In the genomic region with DNA sequence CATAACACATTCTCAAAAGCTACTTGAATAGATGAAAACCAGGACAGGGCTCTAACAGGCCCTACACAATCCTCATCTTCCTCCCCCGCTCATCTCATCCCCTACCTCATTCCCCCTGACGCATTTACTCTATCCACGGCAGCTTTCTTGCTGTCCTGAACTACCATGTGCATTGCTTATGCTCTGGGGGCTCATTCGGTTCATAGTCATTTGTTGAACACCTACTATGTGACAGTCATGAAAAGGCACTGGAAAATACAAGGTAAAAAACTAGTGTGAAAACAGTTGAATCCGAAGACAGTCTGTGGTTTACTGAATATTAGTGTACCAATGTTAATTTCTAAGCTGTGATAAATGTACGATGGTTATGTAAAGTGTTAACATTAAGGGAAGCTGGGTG, we compare ENCODE assay signal across 8 cellular contexts. TPM values are rescaled to one million over a fixed set of nuclear protein-coding genes. Genes with fewer than 3 reads are reported as not detected.
DNase-seq lines count a peak whose midpoint lies in the region; ATAC-seq and TF ChIP-seq lines count a peak whose summit lies in the region.

No MANE protein-coding gene starts in this region.

- peaks cover 0 to 7% (median 0%) of the 10 kb centered on the region in 4 donors for H3K9me3 ChIP-seq in stomach

- POLR2A ChIA-PET in activated CD4-positive, alpha-beta T cell treated with anti-CD3 and anti-CD28 coated beads for 36 hours (lab: Charles Lee): no interaction called here

- intact Hi-C loops in activated CD4-positive, alpha-beta T cell treated with anti-CD3 and anti-CD28 coated beads for 36 hours (cut with DNase I, micrococcal nuclease): loop anchor here (1.0 to 2.0 kb wide), 6 partner anchors 142 to 764 kb away; partner anchors contain the start of genes ADI1 (in 2 of the 2), RNASEH1 (in 2 of the 2) and RPS7 (in 2 of the 2)
- intact Hi-C loops in activated T-helper 2 cell treated with anti-CD3 and anti-CD28 coated beads, Interferon-gamma antibody, Interleukin-2, Interleukin-4, amounts not matched to agents 10 μg/mL and 5 μg/mL and 100 μg/mL, durations not matched to agents 14 hours and 24 hours and 36 hours (cut with micrococcal nuclease): loop anchor here (1.0 kb wide), 4 partner anchors 142 to 198 kb away; partner anchors contain the start of genes ADI1, RNASEH1 and RPS7
- intact Hi-C loops in stomach (cut with DNase I; ENCODE audit: low total_unique reads): no loop called here

- no peak for ATAC-seq in activated CD4-positive, alpha-beta T cell treated with anti-CD3 and anti-CD28 coated beads for 36 hours
- no peak for ATAC-seq in HG03108 (IDR thresholded peaks at IDR 0.05; ENCODE audit: unreplicated experiment)

- no peak for DNase-seq in activated CD4-positive, alpha-beta T cell treated with anti-CD3 and anti-CD28 coated beads for 36 hours
- DNase-seq in activated CD4-positive, alpha-beta T cell treated with anti-CD3 and anti-CD28 coated beads, Interleukin-2, amount 50 U/mL, for 1 hour: no peak
- no peak for DNase-seq in activated T-helper 2 cell treated with anti-CD3 and anti-CD28 coated beads, Interferon-gamma antibody, Interleukin-2, Interleukin-4, amounts not matched to agents 10 μg/mL and 5 μg/mL and 100 μg/mL, durations not matched to agents 14 hours and 24 hours and 36 hours (ENCODE audit: low spot score)
- no peak for DNase-seq in immature natural killer cell
- DNase-seq in stomach: no peak
- no peak for DNase-seq in cerebellar cortex (ENCODE audit: low spot score)
- no peak for DNase-seq in SIG-M5 treated with dmso at 0.1 percent for 504 hours (lab: John Stamatoyannopoulos, UW; ENCODE audit: unreplicated experiment)

- peak overlapping the region; percentile 96 for H3K27ac Mint-ChIP-seq in activated CD4-positive, alpha-beta T cell treated with anti-CD3 and anti-CD28 coated beads for 36 hours
- H3K27ac Mint-ChIP-seq in activated T-helper 2 cell treated with anti-CD3 and anti-CD28 coated beads, Interferon-gamma antibody, Interleukin-2, Interleukin-4, amounts not matched to agents 10 μg/mL and 5 μg/mL and 100 μg/mL, durations not matched to agents 14 hours and 24 hours and 36 hours: peak overlapping the region; percentile 97
- peak overlapping the region; percentile 92 to 98 (median 97) for H3K27ac Mint-ChIP-seq in immature natural killer cell

- H3K4me1 Mint-ChIP-seq in activated CD4-positive, alpha-beta T cell treated with anti-CD3 and anti-CD28 coated beads for 36 hours: peaks cover 45% of the 10 kb centered on the region
- peaks cover 26% of the 10 kb centered on the region for H3K4me1 Mint-ChIP-seq in activated T-helper 2 cell treated with anti-CD3 and anti-CD28 coated beads, Interferon-gamma antibody, Interleukin-2, Interleukin-4, amounts not matched to agents 10 μg/mL and 5 μg/mL and 100 μg/mL, durations not matched to agents 14 hours and 24 hours and 36 hours (ENCODE audit: low read depth)
- H3K4me1 Mint-ChIP-seq in immature natural killer cell: peaks cover 53% of the 10 kb centered on the region in 2 donors

- no peaks in the 10 kb centered on the region for H3K36me3 ChIP-seq in stomach

- H3K4me3 ChIP-seq in stomach: peak overlapping the region; percentile 77 to 94 (median 83)

- no peaks in the 10 kb centered on the region for H3K27me3 ChIP-seq in stomach

- TF ChIP-seq POLR2A in stomach (IDR thresholded peaks at IDR 0.05): no peak

- no peaks in the 10 kb centered on the region for H3K9me3 Mint-ChIP-seq in activated CD4-positive, alpha-beta T cell treated with anti-CD3 and anti-CD28 coated beads for 36 hours (ENCODE audit: low read depth)
- H3K9me3 Mint-ChIP-seq in activated T-helper 2 cell treated with anti-CD3 and anti-CD28 coated beads, Interferon-gamma antibody, Interleukin-2, Interleukin-4, amounts not matched to agents 10 μg/mL and 5 μg/mL and 100 μg/mL, durations not matched to agents 14 hours and 24 hours and 36 hours: no peaks in the 10 kb centered on the region
- peaks cover 0 to 5% (median 0%) of the 10 kb centered on the region in 6 donors for H3K9me3 Mint-ChIP-seq in immature natural killer cell

- H3K27ac ChIP-seq in stomach: peak overlapping the region in 1 of 5 donors; percentile 92

- no peak for TF ChIP-seq EP300 in stomach (IDR thresholded peaks at IDR 0.05)

- peaks cover 16% of the 10 kb centered on the region for H3K36me3 Mint-ChIP-seq in activated CD4-positive, alpha-beta T cell treated with anti-CD3 and anti-CD28 coated beads for 36 hours (ENCODE audit: low read depth)
- peaks cover 29% of the 10 kb centered on the region for H3K36me3 Mint-ChIP-seq in activated T-helper 2 cell treated with anti-CD3 and anti-CD28 coated beads, Interferon-gamma antibody, Interleukin-2, Interleukin-4, amounts not matched to agents 10 μg/mL and 5 μg/mL and 100 μg/mL, durations not matched to agents 14 hours and 24 hours and 36 hours (ENCODE audit: low read depth)
- H3K36me3 Mint-ChIP-seq in immature natural killer cell: peaks cover 2 to 4% (median 3%) of the 10 kb centered on the region in 3 donors

- TF ChIP-seq CTCF in stomach (IDR thresholded peaks at IDR 0.05): no peak

- WGBS in stomach, 5 donors: 65 to 69% (median 66%) methylated on average over 6 of the region's 6 CpGs

- H3K4me1 ChIP-seq in stomach: peaks cover 21 to 45% (median 42%) of the 10 kb centered on the region in 4 donors

- no peaks in the 10 kb centered on the region for H3K27me3 Mint-ChIP-seq in activated CD4-positive, alpha-beta T cell treated with anti-CD3 and anti-CD28 coated beads for 36 hours
- H3K27me3 Mint-ChIP-seq in activated T-helper 2 cell treated with anti-CD3 and anti-CD28 coated beads, Interferon-gamma antibody, Interleukin-2, Interleukin-4, amounts not matched to agents 10 μg/mL and 5 μg/mL and 100 μg/mL, durations not matched to agents 14 hours and 24 hours and 36 hours (ENCODE audit: low read depth): no peaks in the 10 kb centered on the region
- peaks cover 7 to 28% (median 24%) of the 10 kb centered on the region in 3 donors for H3K27me3 Mint-ChIP-seq in immature natural killer cell (ENCODE audit: low read depth in 3 of 3)

- H3K4me3 Mint-ChIP-seq in activated CD4-positive, alpha-beta T cell treated with anti-CD3 and anti-CD28 coated beads for 36 hours: peak overlapping the region; percentile 98
- peak overlapping the region; percentile 97 for H3K4me3 Mint-ChIP-seq in activated T-helper 2 cell treated with anti-CD3 and anti-CD28 coated beads, Interferon-gamma antibody, Interleukin-2, Interleukin-4, amounts not matched to agents 10 μg/mL and 5 μg/mL and 100 μg/mL, durations not matched to agents 14 hours and 24 hours and 36 hours (ENCODE audit: low read depth)
- H3K4me3 Mint-ChIP-seq in immature natural killer cell: peak overlapping the region; percentile 92 to 99 (median 98)

- CTCF ChIA-PET in activated CD4-positive, alpha-beta T cell treated with anti-CD3 and anti-CD28 coated beads for 36 hours (lab: Charles Lee): no interaction called here

RNA-seq across cellular contexts. Expression of gene EIPR1, which starts 0.8 kb away (rescaled TPM):
- total RNA-seq in activated CD4-positive, alpha-beta T cell treated with anti-CD3 and anti-CD28 coated beads for 36 hours: 10 to 100 TPM; 38.6 to 58.2 TPM
- 46.4 and 54.3 TPM in 2 replicates for total RNA-seq in activated T-helper 2 cell treated with anti-CD3 and anti-CD28 coated beads, Interferon-gamma antibody, Interleukin-2, Interleukin-4, amounts not matched to agents 10 μg/mL and 5 μg/mL and 100 μg/mL, durations not matched to agents 14 hours and 24 hours and 36 hours
- polyA plus RNA-seq in immature natural killer cell: 10 to 100 TPM; 37.1 to 47.7 (median 41.1) TPM
- total RNA-seq in stomach: 10 to 100 TPM in 4 of 5 donors, 1 to 10 TPM in 1; 1.2 to 39.4 (median 17.1) TPM
- 10 to 100 TPM in 2 of 3 donors, 1 to 10 TPM in 1; 10.0 to 15.1 (median 10.4) TPM for polyA plus RNA-seq in stomach

RNA-seq across cellular contexts. Expression of gene TRAPPC12, which starts 2.7 kb away (rescaled TPM):
- total RNA-seq in activated CD4-positive, alpha-beta T cell treated with anti-CD3 and anti-CD28 coated beads for 36 hours: 10 to 100 TPM; 60.0 to 73.1 TPM
- total RNA-seq in activated T-helper 2 cell treated with anti-CD3 and anti-CD28 coated beads, Interferon-gamma antibody, Interleukin-2, Interleukin-4, amounts not matched to agents 10 μg/mL and 5 μg/mL and 100 μg/mL, durations not matched to agents 14 hours and 24 hours and 36 hours: 84.6 and 87.1 TPM in 2 replicates
- polyA plus RNA-seq in immature natural killer cell (10 to 100 TPM; 14.4 to 41.4 (median 19.9) TPM), stomach (10 to 100 TPM; 65.8 to 85.7 (median 69.9) TPM)
- 100 to 1,000 TPM in 1 of 5 donors, 10 to 100 TPM in 4; 46.6 to 158 (median 71.4) TPM for total RNA-seq in stomach
